In genomic region chr5:8570529-8570928, GRCh38 we compare ENCODE assay signal across 36 cellular contexts.
DNase-seq lines count a peak whose midpoint lies in the region; ATAC-seq, FAIRE-seq and TF ChIP-seq lines count a peak whose summit lies in the region.
"Had no signal": no experiment of that assay in that cellular context is flagged by ENCODE, and none has a peak within 500 bp of the region (broad histone marks: within the 10 kb centered on the region; RNA-seq: fewer than 3 reads in every experiment).

No MANE protein-coding gene starts in this region.

- in situ Hi-C loops in HepG2 (cut with HindIII; ENCODE audit: extremely low pct_ligation_motif_present, low pct_unique_long_range_greater_than_20kb), result no loop called here
- in situ Hi-C loops in IMR-90 (cut with MboI; ENCODE audit: low sequenced_read_pairs), result no loop called here
- in situ Hi-C loops in K562 (cut with MboI), result no loop called here
- in situ Hi-C loops in brain microvascular endothelial cell (cut with HindIII; ENCODE audit: low pct_ligation_motif_present, low sequenced_read_pairs), result no loop called here

- H2BK5ac ChIP-seq in IMR-90 (ENCODE audit: low read depth, low read length, poor library complexity, severe bottlenecking), result no peak overlapping the region

- H3K4me1 Mint-ChIP-seq in T-helper 2 cell treated with Interferon-gamma antibody and Interleukin-4, amounts not matched to agents 5 μg/mL and 100 μg/mL, for 36 hours (ENCODE audit: low read depth), result no peaks in the 10 kb centered on the region
- H3K4me1 Mint-ChIP-seq: B cell; CD14-positive monocyte; CD4-positive, alpha-beta memory T cell; CD4-positive, CD25-positive, alpha-beta regulatory T cell; CD8-positive, alpha-beta memory T cell had no signal

- POLR2A ChIA-PET in HepG2 (lab: Yijun Ruan, JAX) (no interaction called here), A549 (lab: Yijun Ruan, JAX) (no interaction called here), IMR-90 (lab: Charles Lee; ENCODE audit: unreplicated experiment) (no interaction called here), K562 (lab: Yijun Ruan, JAX) (no interaction called here)

- H2AFZ ChIP-seq in HepG2 (ENCODE audit: low read length), result no peak overlapping the region
- no peak overlapping the region for H2AFZ ChIP-seq in IMR-90 (replicated peaks; ENCODE audit: low read length, poor library complexity)
- no peak overlapping the region for H2AFZ ChIP-seq in K562 (ENCODE audit: low read depth, low read length)

- no peak overlapping the region for H3K27ac Mint-ChIP-seq in T-helper 2 cell treated with Interferon-gamma antibody and Interleukin-4, amounts not matched to agents 5 μg/mL and 100 μg/mL, for 36 hours
- H3K27ac Mint-ChIP-seq: B cell; CD14-positive monocyte; CD4-positive, alpha-beta memory T cell; CD4-positive, alpha-beta T cell; CD4-positive, CD25-positive, alpha-beta regulatory T cell; CD8-positive, alpha-beta memory T cell; CD8-positive, alpha-beta T cell had no signal

- no peaks in the 10 kb centered on the region for H3K27me3 Mint-ChIP-seq in T-helper 2 cell treated with Interferon-gamma antibody and Interleukin-4, amounts not matched to agents 5 μg/mL and 100 μg/mL, for 36 hours (ENCODE audit: low read depth)
- H3K27me3 Mint-ChIP-seq: B cell; CD4-positive, alpha-beta memory T cell; CD4-positive, alpha-beta T cell; CD4-positive, CD25-positive, alpha-beta regulatory T cell; CD8-positive, alpha-beta memory T cell had no signal

- H2BK120ac ChIP-seq in IMR-90 (ENCODE audit: low read depth, low read length), result no peak overlapping the region

- H3K56ac ChIP-seq in IMR-90 (ENCODE audit: extremely low read depth, insufficient read depth, low read length), result no peak overlapping the region

- H3K4me1 ChIP-seq in HepG2 (ENCODE audit: insufficient read depth, low read length) (no peaks in the 10 kb centered on the region), right lobe of liver (no peaks in the 10 kb centered on the region), A549 (no peaks in the 10 kb centered on the region), IMR-90 (ENCODE audit: control insufficient read depth, insufficient read depth, low read length) (no peaks in the 10 kb centered on the region), K562 (replicated peaks in 1 of 2; ENCODE audit: control insufficient read depth in 2 of 2, insufficient read depth in 2 of 2, low read length in 2 of 2) (no peaks in the 10 kb centered on the region)
- H3K4me1 ChIP-seq: BE2C, BLaER1, Caco-2 had no signal

- no peak overlapping the region for H3K18ac ChIP-seq in IMR-90 (ENCODE audit: low read depth, low read length)

- no peaks in the 10 kb centered on the region for H3K9me1 ChIP-seq in IMR-90 (ENCODE audit: insufficient read depth, low read length)
- no peaks in the 10 kb centered on the region for H3K9me1 ChIP-seq in K562 (ENCODE audit: control insufficient read depth, insufficient read depth, low read length)

- TF ChIP-seq CTCF in HepG2 (CRISPR knock-in tag; IDR thresholded peaks at IDR 0.05) (no peak), right lobe of liver (IDR thresholded peaks at IDR 0.05) (no peak), A549 (IDR thresholded peaks at IDR 0.05) (no peak), IMR-90 (conservative IDR thresholded peaks at IDR 0.05; ENCODE audit: low read depth, low read length) (no peak), K562 (IDR thresholded peaks at IDR 0.05 in 2 of 3, conservative IDR thresholded peaks at IDR 0.05 in 1 of 3; ENCODE audit: insufficient read depth in 2 of 3, low read depth in 1 of 3, low read length in 3 of 3) (no peak), brain microvascular endothelial cell (IDR thresholded peaks at IDR 0.05; ENCODE audit: low read depth, low read length, missing control alignments) (no peak)

- no peak overlapping the region for H3K4ac ChIP-seq in IMR-90 (ENCODE audit: low read depth, low read length)

- peaks cover 21% of the 10 kb centered on the region for H3K9me3 Mint-ChIP-seq in T-helper 2 cell treated with Interferon-gamma antibody and Interleukin-4, amounts not matched to agents 5 μg/mL and 100 μg/mL, for 36 hours
- H3K9me3 Mint-ChIP-seq: CD4-positive, alpha-beta T cell had no signal

- no peak overlapping the region for H3K4me2 ChIP-seq in HepG2 (ENCODE audit: low read depth, low read length)
- no peak overlapping the region for H3K4me2 ChIP-seq in A549
- no peak overlapping the region for H3K4me2 ChIP-seq in IMR-90 (ENCODE audit: low read depth, low read length)
- no peak overlapping the region for H3K4me2 ChIP-seq in K562 (ENCODE audit: insufficient read depth, low read length)
- H3K4me2 ChIP-seq: BLaER1; BLaER1 treated with 17β-estradiol and CSF1 and Interleukin-3, amounts not matched to agents 10 nM and 100 nM had no signal

- H3K9ac ChIP-seq in HepG2 (ENCODE audit: insufficient read depth, low read depth, low read length) (no peak overlapping the region), IMR-90 (ENCODE audit: low read depth, low read length) (no peak overlapping the region), K562 (ENCODE audit: insufficient read depth in 1 of 2, low read depth in 2 of 2, low read length in 2 of 2) (no peak overlapping the region)
- H3K9ac ChIP-seq: BLaER1; BLaER1 treated with 17β-estradiol and CSF1 and Interleukin-3, amounts not matched to agents 10 nM and 100 nM had no signal

- no peaks in the 10 kb centered on the region; a peak in 1 of 5 replicates for H3K27me3 ChIP-seq in HepG2 (ENCODE audit: control insufficient read depth in 1 of 2, insufficient read depth in 2 of 2, low read length in 2 of 2)
- H3K27me3 ChIP-seq in right lobe of liver, result no peaks in the 10 kb centered on the region
- H3K27me3 ChIP-seq in IMR-90 (ENCODE audit: control insufficient read depth, insufficient read depth, low read length), result no peaks in the 10 kb centered on the region
- no peaks in the 10 kb centered on the region for H3K27me3 ChIP-seq in K562 (ENCODE audit: control insufficient read depth in 2 of 2, insufficient read depth in 2 of 2, low read length in 2 of 2)
- no peaks in the 10 kb centered on the region for H3K27me3 ChIP-seq in brain microvascular endothelial cell (replicated peaks)
- H3K27me3 ChIP-seq: BE2C; BLaER1; BLaER1 treated with 17β-estradiol and CSF1 and Interleukin-3, amounts not matched to agents 10 nM and 100 nM had no signal

- H4K20me1 ChIP-seq in HepG2 (ENCODE audit: insufficient read depth, low read length) (no peaks in the 10 kb centered on the region), IMR-90 (ENCODE audit: insufficient read depth, low read length) (no peaks in the 10 kb centered on the region), K562 (replicated peaks; ENCODE audit: control insufficient read depth, insufficient read depth, low read length) (no peaks in the 10 kb centered on the region)
- H4K20me1 ChIP-seq: BLaER1; BLaER1 treated with 17β-estradiol and CSF1 and Interleukin-3, amounts not matched to agents 10 nM and 100 nM had no signal

- intact Hi-C loops in HepG2 (cut with micrococcal nuclease; ENCODE audit: unreplicated experiment) (no loop called here), right lobe of liver (cut with DNase I) (no loop called here), IMR-90 (cut with micrococcal nuclease) (no loop called here), K562 (cut with micrococcal nuclease) (no loop called here)

- H3K23ac ChIP-seq in IMR-90 (ENCODE audit: low read depth, low read length), result no peak overlapping the region

- dilution Hi-C loops in IMR-90 (cut with HindIII; ENCODE audit: low sequenced_read_pairs, unreplicated experiment), result no loop called here

- H3K4me3 Mint-ChIP-seq in T-helper 2 cell treated with Interferon-gamma antibody and Interleukin-4, amounts not matched to agents 5 μg/mL and 100 μg/mL, for 36 hours, result no peak overlapping the region
- H3K4me3 Mint-ChIP-seq: B cell; CD14-positive monocyte; CD4-positive, alpha-beta memory T cell; CD4-positive, alpha-beta T cell; CD4-positive, CD25-positive, alpha-beta regulatory T cell; CD8-positive, alpha-beta memory T cell; CD8-positive, alpha-beta T cell had no signal

- no peak for FAIRE-seq in HepG2 (lab: Jason Lieb, UNC)
- FAIRE-seq in A549 (lab: Jason Lieb, UNC), result no peak
- no peak for FAIRE-seq in K562 (lab: Jason Lieb, UNC)
- FAIRE-seq: A204.1, D721Med had no signal

- H3K9me3 ChIP-seq in HepG2 (ENCODE audit: low read length) (no peaks in the 10 kb centered on the region), right lobe of liver (no peaks in the 10 kb centered on the region), A549 (no peaks in the 10 kb centered on the region), IMR-90 (ENCODE audit: control insufficient read depth, insufficient read depth, low read length) (no peaks in the 10 kb centered on the region), K562 (replicated peaks; ENCODE audit: control insufficient read depth, insufficient read depth, low read depth, low read length) (no peaks in the 10 kb centered on the region)
- H3K9me3 ChIP-seq: BE2C, BLaER1, Caco-2 had no signal

- TF ChIP-seq RAD21 in HepG2 (CRISPR knock-in tag; IDR thresholded peaks at IDR 0.05), result no peak
- no peak for TF ChIP-seq RAD21 in A549 (conservative IDR thresholded peaks at IDR 0.05 in 1 of 2, IDR thresholded peaks at IDR 0.05 in 1 of 2)
- TF ChIP-seq RAD21 in IMR-90 (IDR thresholded peaks at IDR 0.05; ENCODE audit: low read length), result no peak
- TF ChIP-seq RAD21 in K562 (CRISPR knock-in tag; conservative IDR thresholded peaks at IDR 0.05 in 1 of 2, IDR thresholded peaks at IDR 0.05 in 1 of 2), result no peak

- CTCF ChIA-PET in HepG2 (lab: Yijun Ruan, JAX; ENCODE audit: low intra/inter-chr PET ratio, low total read pairs) (no interaction called here), A549 (lab: Yijun Ruan, JAX) (no interaction called here), IMR-90 (lab: Yijun Ruan, JAX) (no interaction called here), K562 (lab: Yijun Ruan, JAX; ENCODE audit: low intra/inter-chr PET ratio) (no interaction called here)

- WGBS in HepG2 (ENCODE audit: low lambda C conversion rate), result 1% methylated on average over 3 of the region's 3 CpGs
- WGBS in right lobe of liver (ENCODE audit: insufficient coverage, low coverage, low lambda C conversion rate, missing lambda C conversion rate), result 39% methylated on average over 3 of the region's 3 CpGs
- WGBS in A549 (ENCODE audit: missing lambda C conversion rate), result 1% methylated on average over 3 of the region's 3 CpGs
- WGBS in IMR-90 (ENCODE audit: extremely low coverage in 2 of 2, insufficient read length in 1 of 2), 2 experiments, result no CpG with 5 or more reads among the region's 3 CpGs
- WGBS in K562 (ENCODE audit: insufficient coverage, low coverage, missing lambda C conversion rate), result 0% methylated on average over 3 of the region's 3 CpGs

- H3K27ac ChIP-seq in HepG2 (ENCODE audit: extremely low read length, insufficient read depth, low read length) (no peak overlapping the region), right lobe of liver (no peak overlapping the region), A549 (no peak overlapping the region), IMR-90 (ENCODE audit: insufficient read depth, low read length) (no peak overlapping the region), K562 (ENCODE audit: extremely low read depth, low read depth, low read length) (no peak overlapping the region), brain microvascular endothelial cell (no peak overlapping the region)
- H3K27ac ChIP-seq: 22Rv1; BLaER1; BLaER1 treated with 17β-estradiol and CSF1 and Interleukin-3, amounts not matched to agents 10 nM and 100 nM; C4-2B had no signal

- H3K79me1 ChIP-seq in IMR-90 (ENCODE audit: low read depth in 1 of 2, low read length in 2 of 2), result no peaks in the 10 kb centered on the region

- H3K79me2 ChIP-seq in HepG2 (ENCODE audit: insufficient read depth, low read length), result no peaks in the 10 kb centered on the region
- H3K79me2 ChIP-seq in K562 (ENCODE audit: control insufficient read depth, insufficient read depth, low read length), result no peaks in the 10 kb centered on the region

- H2BK20ac ChIP-seq in IMR-90 (ENCODE audit: low read depth, low read length), result no peak overlapping the region

- no peak overlapping the region for H4K8ac ChIP-seq in IMR-90 (ENCODE audit: low read depth in 2 of 2, low read length in 2 of 2)

- DNase-seq in HepG2 (ENCODE audit: low spot score) (no peak), right lobe of liver (no peak), A549 (ENCODE audit: low read depth in 1 of 2, low spot score in 1 of 2) (no peak), IMR-90 (no peak), K562 (ENCODE audit: extremely low read depth in 1 of 4, low spot score in 3 of 4) (no peak), NCI-H774 (lab: John Stamatoyannopoulos, UW) (no peak), brain microvascular endothelial cell (no peak)
- no peak for DNase-seq in T-helper 2 cell treated with Interferon-gamma antibody and Interleukin-4, amounts not matched to agents 5 μg/mL and 100 μg/mL, for 36 hours (ENCODE audit: low spot score)
- DNase-seq: 8988T; ACHN; AML-193; BE2C; C1 segment of cervical spinal cord; Caco-2; Calu3; CD4-positive, alpha-beta memory T cell; CD4-positive, alpha-beta T cell; CD4-positive, CD25-positive, alpha-beta regulatory T cell; CD8-positive, alpha-beta memory T cell; CD8-positive, alpha-beta T cell; COR-L47; DMS 273 treated with DMSO at 0.1 percent for 48 hours; DMS153; DMS53; DMS79; DMS79 treated with DMSO at 0.1 percent for 48 hours; DND-41; EL had no signal

- no peak for TF ChIP-seq POLR2A in HepG2 (IDR thresholded peaks at IDR 0.05; ENCODE audit: insufficient read depth in 1 of 2, low read depth in 2 of 2, low read length in 2 of 2)
- no peak for TF ChIP-seq POLR2A in right lobe of liver (IDR thresholded peaks at IDR 0.05)
- no peak for TF ChIP-seq POLR2A in A549 (IDR thresholded peaks at IDR 0.05; ENCODE audit: low read length)
- no peak for TF ChIP-seq POLR2A in IMR-90 (IDR thresholded peaks at IDR 0.05; ENCODE audit: low read depth, low read length)
- TF ChIP-seq POLR2A in K562 (conservative IDR thresholded peaks at IDR 0.05), result no peak

- ATAC-seq in HepG2 (no peak), right lobe of liver (no peak), A549 (no peak), IMR-90 (ENCODE audit: low read depth) (no peak), K562 (no peak)
- ATAC-seq: CD8-positive, alpha-beta T cell had no signal

- no peak overlapping the region for H3K14ac ChIP-seq in IMR-90 (replicated peaks; ENCODE audit: low read depth, low read length)

- no peak for TF ChIP-seq EP300 in HepG2 (IDR thresholded peaks at IDR 0.05; ENCODE audit: low read depth in 2 of 2, low read length in 2 of 2)
- no peak for TF ChIP-seq EP300 in HepG2 (CRISPR knock-in tag; IDR thresholded peaks at IDR 0.05; ENCODE audit: borderline replicate concordance)
- no peak for TF ChIP-seq EP300 in A549 (IDR thresholded peaks at IDR 0.05)
- TF ChIP-seq EP300 in K562 (IDR thresholded peaks at IDR 0.05; ENCODE audit: low read length), result no peak

- no peak overlapping the region for H2AK9ac ChIP-seq in IMR-90 (replicated peaks; ENCODE audit: low read depth, low read length, poor library complexity)

- H4K5ac ChIP-seq in IMR-90 (ENCODE audit: low read depth, low read length), result no peak overlapping the region

- no peak overlapping the region for H4K91ac ChIP-seq in IMR-90 (ENCODE audit: insufficient read depth, low read depth, low read length)

- H2AK5ac ChIP-seq in IMR-90 (ENCODE audit: low read depth, low read length), result no peak overlapping the region

- H3K36me3 Mint-ChIP-seq in T-helper 2 cell treated with Interferon-gamma antibody and Interleukin-4, amounts not matched to agents 5 μg/mL and 100 μg/mL, for 36 hours (ENCODE audit: low read depth), result no peaks in the 10 kb centered on the region
- H3K36me3 Mint-ChIP-seq: CD14-positive monocyte; CD4-positive, alpha-beta memory T cell; CD4-positive, CD25-positive, alpha-beta regulatory T cell; CD8-positive, alpha-beta memory T cell; CD8-positive, alpha-beta T cell had no signal

- H3K36me3 ChIP-seq in HepG2 (replicated peaks in 1 of 2; ENCODE audit: control insufficient read depth in 1 of 2, insufficient read depth in 2 of 2, low read length in 2 of 2) (no peaks in the 10 kb centered on the region), right lobe of liver (no peaks in the 10 kb centered on the region), IMR-90 (ENCODE audit: control insufficient read depth, insufficient read depth, low read length) (no peaks in the 10 kb centered on the region), K562 (ENCODE audit: control insufficient read depth, insufficient read depth, low read length) (no peaks in the 10 kb centered on the region), brain microvascular endothelial cell (replicated peaks) (no peaks in the 10 kb centered on the region)
- H3K36me3 ChIP-seq: BE2C; BLaER1; BLaER1 treated with 17β-estradiol and CSF1 and Interleukin-3, amounts not matched to agents 10 nM and 100 nM had no signal

- H2BK15ac ChIP-seq in IMR-90 (ENCODE audit: low read depth, low read length), result no peak overlapping the region

- H3K4me3 ChIP-seq in HepG2 (replicated peaks in 1 of 3; ENCODE audit: insufficient read depth in 1 of 3, low read depth in 2 of 3, low read length in 3 of 3), result no peak overlapping the region
- H3K4me3 ChIP-seq in right lobe of liver, result no peak overlapping the region
- no peak overlapping the region for H3K4me3 ChIP-seq in A549
- no peak overlapping the region for H3K4me3 ChIP-seq in IMR-90 (ENCODE audit: insufficient read depth, low read depth, low read length)
- no peak overlapping the region for H3K4me3 ChIP-seq in K562
- H3K4me3 ChIP-seq in brain microvascular endothelial cell (ENCODE audit: low read depth, low read length), result no peak overlapping the region
- H3K4me3 ChIP-seq: BLaER1; BLaER1 treated with 17β-estradiol and CSF1 and Interleukin-3, amounts not matched to agents 10 nM and 100 nM had no signal

- BruUV-seq in HepG2 (replicated peaks; lab: Mats Ljungman, UMichigan), result no TSS peak
- BruUV-seq in IMR-90 (replicated peaks; lab: Mats Ljungman, UMichigan), result no TSS peak
- no TSS peak for BruUV-seq in K562 (replicated peaks; lab: Mats Ljungman, UMichigan)

Comparison
In these comparisons a context has a peak if more than half of its experiments do, and no peak if none do; other contexts are left out.
1. Of the 241 proteins assayed by ChIP-seq in both HepG2 and K562: peak only in HepG2: none; only in K562: MAFG; in both: MAFF and MAFK; in neither: 238.